In the genomic region with DNA sequence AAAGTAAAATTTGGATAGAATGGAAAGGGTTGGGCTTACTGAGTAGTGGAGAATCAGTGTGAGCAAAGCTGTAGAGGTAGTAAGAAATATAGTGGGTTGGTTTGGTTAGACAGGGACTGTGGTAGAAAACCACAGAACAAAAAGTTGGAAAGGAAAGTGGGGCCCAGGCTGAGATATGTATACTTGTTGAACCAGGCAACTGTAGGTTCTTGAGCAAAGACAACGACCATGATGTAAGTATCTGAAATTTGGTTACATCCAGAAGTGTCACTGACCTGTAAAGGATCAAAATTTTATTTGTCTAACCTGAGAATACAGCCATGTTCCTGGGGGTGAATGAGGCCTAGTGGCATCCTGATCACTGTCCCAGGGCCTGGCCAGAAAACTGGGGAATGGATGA, we compare ENCODE assay signal across 3 cellular contexts.
TF ChIP-seq lines count a peak whose summit lies in the region.

No MANE protein-coding gene starts in this region.

TF ChIP-seq in liver, 16 proteins besides CTCF, POLR2A, EP300 and RAD21:
- no peak for TF ChIP-seq REST (IDR thresholded peaks at IDR 0.05)
- peak; percentile 16 to 28 for TF ChIP-seq RXRA (IDR thresholded peaks at IDR 0.05)
- no peak for TF ChIP-seq ZBTB33 (IDR thresholded peaks at IDR 0.05)
- no peak for TF ChIP-seq FOXA2 (IDR thresholded peaks at IDR 0.05)
- no peak for TF ChIP-seq HNF4G (IDR thresholded peaks at IDR 0.05)

TF ChIP-seq in HepG2, 621 proteins besides CTCF, POLR2A, EP300 and RAD21:
- no peak for TF ChIP-seq PRDM15 (CRISPR knock-in tag; IDR thresholded peaks at IDR 0.05)
- TF ChIP-seq, protein P1, sequence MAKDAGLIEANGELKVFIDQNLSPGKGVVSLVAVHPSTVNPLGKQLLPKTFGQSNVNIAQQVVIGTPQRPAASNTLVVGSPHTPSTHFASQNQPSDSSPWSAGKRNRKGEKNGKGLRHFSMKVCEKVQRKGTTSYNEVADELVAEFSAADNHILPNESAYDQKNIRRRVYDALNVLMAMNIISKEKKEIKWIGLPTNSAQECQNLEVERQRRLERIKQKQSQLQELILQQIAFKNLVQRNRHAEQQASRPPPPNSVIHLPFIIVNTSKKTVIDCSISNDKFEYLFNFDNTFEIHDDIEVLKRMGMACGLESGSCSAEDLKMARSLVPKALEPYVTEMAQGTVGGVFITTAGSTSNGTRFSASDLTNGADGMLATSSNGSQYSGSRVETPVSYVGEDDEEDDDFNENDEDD (CRISPR knock-in tag; IDR thresholded peaks at IDR 0.05; ENCODE audit: borderline replicate concordance): no peak

TF ChIP-seq in GM12878, 131 proteins besides CTCF, POLR2A, EP300 and RAD21:
- peak; percentile 67 for TF ChIP-seq RUNX3 (IDR thresholded peaks at IDR 0.05; ENCODE audit: low read length)
- TF ChIP-seq NR2F1 (conservative IDR thresholded peaks at IDR 0.05): no peak
